ENCODE assay signal across 17 cellular contexts in genomic region chr17:64252831-64253230, GRCh38. TPM values are rescaled to one million over a fixed set of nuclear protein-coding genes. Genes with fewer than 3 reads are reported as not detected.
A peak's percentile ranks its signal among the peaks of the same experiment; 100 is the strongest.
DNase-seq lines count a peak whose midpoint lies in the region; ATAC-seq, FAIRE-seq and TF ChIP-seq lines count a peak whose summit lies in the region.
"Had no signal": no experiment of that assay in that cellular context is flagged by ENCODE, and none has a peak within 500 bp of the region (broad histone marks: within the 10 kb centered on the region; RNA-seq: fewer than 3 reads in every experiment).

No MANE protein-coding gene starts in this region.

- no peak overlapping the region for H3K9ac ChIP-seq in parathyroid adenoma
- no peak overlapping the region for H3K9ac ChIP-seq in PC-3 (ENCODE audit: low read length)
- H3K9ac ChIP-seq: BLaER1 treated with 17β-estradiol and CSF1 and Interleukin-3, amounts not matched to agents 10 nM and 100 nM had no signal

- H3K36me3 ChIP-seq in parathyroid adenoma (ENCODE audit: control insufficient read depth, insufficient read depth, low read length) (no peaks in the 10 kb centered on the region), PC-3 (ENCODE audit: low read depth, low read length) (no peaks in the 10 kb centered on the region), transverse colon (no peaks in the 10 kb centered on the region)

- peak overlapping the region; percentile 70 for H3K27ac ChIP-seq in parathyroid adenoma
- H3K27ac ChIP-seq in PC-3 (ENCODE audit: low read length): no peak overlapping the region
- H3K27ac ChIP-seq in transverse colon: no peak overlapping the region
- H3K27ac ChIP-seq: BLaER1 treated with 17β-estradiol and CSF1 and Interleukin-3, amounts not matched to agents 10 nM and 100 nM; HL-60 had no signal

- 100% methylated on average over 1 of the region's 1 CpG; no CpG with 5 or more reads in 1 of the 2 donors for WGBS in transverse colon (ENCODE audit: low coverage in 1 of 2), 2 donors

- no peak for ATAC-seq in PC-3
- ATAC-seq in HG02798 (IDR thresholded peaks at IDR 0.05; ENCODE audit: poor library complexity, unreplicated experiment): no peak

- H2AFZ ChIP-seq in parathyroid adenoma (no peak overlapping the region), PC-3 (ENCODE audit: low read length) (no peak overlapping the region)

- H3K4me1 ChIP-seq in parathyroid adenoma (peaks cover 89% of the 10 kb centered on the region), PC-3 (ENCODE audit: insufficient read depth, low read length) (0 out of 2 replicates have a peak, but pooled peaks cover 5% of the 10 kb centered on the region), transverse colon (no peaks in the 10 kb centered on the region)
- H3K4me1 ChIP-seq: BLaER1 treated with 17β-estradiol and CSF1 and Interleukin-3, amounts not matched to agents 10 nM and 100 nM had no signal

- no peaks in the 10 kb centered on the region for H3F3A ChIP-seq in PC-3 (ENCODE audit: low read length, unreplicated experiment)

- POLR2A ChIA-PET in PC-3 (lab: Charles Lee; ENCODE audit: unreplicated experiment): no interaction called here

- H3K27me3 ChIP-seq in parathyroid adenoma (ENCODE audit: control insufficient read depth, insufficient read depth, low read length) (no peaks in the 10 kb centered on the region), PC-3 (ENCODE audit: low read length) (no peaks in the 10 kb centered on the region), transverse colon (no peaks in the 10 kb centered on the region)
- H3K27me3 ChIP-seq: BLaER1 treated with 17β-estradiol and CSF1 and Interleukin-3, amounts not matched to agents 10 nM and 100 nM had no signal

- no peak for TF ChIP-seq EP300 in transverse colon (IDR thresholded peaks at IDR 0.05; ENCODE audit: low read depth)

- DNase-seq in AG08396 (ENCODE audit: low spot score) (peak; percentile 40), HTR-8/SVneo (ENCODE audit: insufficient read length, low spot score) (no peak), astrocyte of the hippocampus (ENCODE audit: low read depth, low spot score) (peak; percentile 54), HuH-7.5 (ENCODE audit: low spot score) (no peak), PC-3 (no peak), transverse colon (no peak)
- DNase-seq: DMS 273 treated with DMSO at 0.1 percent for 48 hours, KBM-7, NCI-H1436 treated with DMSO at 0.1 percent for 48 hours, NCI-H2081, NCI-H524 had no signal

- H3K9me3 ChIP-seq in parathyroid adenoma (ENCODE audit: control insufficient read depth, low read length) (no peaks in the 10 kb centered on the region), PC-3 (ENCODE audit: low read length) (no peaks in the 10 kb centered on the region), transverse colon (no peaks in the 10 kb centered on the region)
- H3K9me3 ChIP-seq: BLaER1 treated with 17β-estradiol and CSF1 and Interleukin-3, amounts not matched to agents 10 nM and 100 nM had no signal

- in situ Hi-C loops in transverse colon (cut with MboI; ENCODE audit: low pct_ligation_motif_present in 1 of 4, low pct_unique_long_range_greater_than_20kb in 1 of 4, low sequenced_read_pairs in 3 of 4): loop anchor here in 1 of 4 donors (25.0 kb wide), 1 partner anchor 91 kb away; no protein-coding TSS in a partner anchor

- CTCF ChIA-PET in PC-3 (lab: Charles Lee): interaction anchor here (0.6 kb wide), 1 partner anchor 804 kb away, joined by 5 read pairs; the partner anchor contains the start of gene GNA13

- no peak for TF ChIP-seq CTCF in parathyroid adenoma (IDR thresholded peaks at IDR 0.05)
- no peak for TF ChIP-seq CTCF in PC-3 (conservative IDR thresholded peaks at IDR 0.05; ENCODE audit: low read depth, low read length)
- no peak for TF ChIP-seq CTCF in transverse colon (IDR thresholded peaks at IDR 0.05)

- no peak for TF ChIP-seq POLR2A in transverse colon (IDR thresholded peaks at IDR 0.05)

- H3K79me2 ChIP-seq in parathyroid adenoma (peaks cover 64% of the 10 kb centered on the region), PC-3 (ENCODE audit: low read length) (peaks cover 98% of the 10 kb centered on the region)

- intact Hi-C loops in PC-3 (cut with micrococcal nuclease) (no loop called here), transverse colon (cut with DNase I; ENCODE audit: low total_unique reads) (no loop called here)

- no peaks in the 10 kb centered on the region for H3K9me2 ChIP-seq in PC-3 (replicated peaks; ENCODE audit: low read length)

- BruUV-seq in PC-3 (replicated peaks; lab: Mats Ljungman, UMichigan): no TSS peak

- H3K4me2 ChIP-seq in parathyroid adenoma (ENCODE audit: low read length): no peak overlapping the region
- no peak overlapping the region for H3K4me2 ChIP-seq in PC-3 (ENCODE audit: low read length)
- H3K4me2 ChIP-seq: BLaER1 treated with 17β-estradiol and CSF1 and Interleukin-3, amounts not matched to agents 10 nM and 100 nM had no signal

- H4K20me1 ChIP-seq in PC-3 (ENCODE audit: low read length): no peaks in the 10 kb centered on the region

- FAIRE-seq in HTR-8/SVneo (lab: Jason Lieb, UNC): peak; percentile 52
- FAIRE-seq: GM19239, H54 had no signal

- H3K4me3 ChIP-seq in parathyroid adenoma (ENCODE audit: low read depth, low read length): no peak overlapping the region
- no peak overlapping the region for H3K4me3 ChIP-seq in PC-3 (ENCODE audit: low read length)
- H3K4me3 ChIP-seq in transverse colon: no peak overlapping the region
- H3K4me3 ChIP-seq: BLaER1 treated with 17β-estradiol and CSF1 and Interleukin-3, amounts not matched to agents 10 nM and 100 nM had no signal

RNA-seq across cellular contexts. Expression of gene TEX2, which starts 10.2 kb away (rescaled TPM):
- total RNA-seq in PC-3 (2014; rRNA removed) (44.2 and 50.5 TPM in 2 replicates), transverse colon (100 to 1,000 TPM in 1 of 4 donors, 10 to 100 TPM in 3; 12.3 to 137 (median 30.3) TPM)

Comparison
In these comparisons a context has a peak if more than half of its experiments do, and no peak if none do; other contexts are left out.
1. DNase-seq: peak in AG08396 (single experiment) and astrocyte of the hippocampus (single experiment); none in HTR-8/SVneo (single experiment), HuH-7.5 (single experiment), PC-3 (single experiment) and transverse colon (single experiment).